In genomic region chr20:3221398-3222226, GRCh38 we compare ENCODE assay signal across 17 cellular contexts. TPM values are rescaled to one million over a fixed set of nuclear protein-coding genes. Genes with fewer than 3 reads are reported as not detected.
A peak's percentile ranks its signal among the peaks of the same experiment; 100 is the strongest.
DNase-seq lines count a peak whose midpoint lies in the region; ATAC-seq, FAIRE-seq and TF ChIP-seq lines count a peak whose summit lies in the region.
"Had no signal": no experiment of that assay in that cellular context is flagged by ENCODE, and none has a peak within 500 bp of the region (broad histone marks: within the 10 kb centered on the region; RNA-seq: fewer than 3 reads in every experiment).

No MANE protein-coding gene starts in this region.

- H3K79me2 ChIP-seq in HepG2 (ENCODE audit: insufficient read depth, low read length), result no peaks in the 10 kb centered on the region

- H3K23ac ChIP-seq in mesenchymal stem cell (ENCODE audit: low read length in 2 of 2), result no peak overlapping the region

- peaks cover 11 to 22% of the 10 kb centered on the region in 2 experiments for H3K36me3 ChIP-seq in HepG2 (replicated peaks in 1 of 2; ENCODE audit: control insufficient read depth in 1 of 2, insufficient read depth in 2 of 2, low read length in 2 of 2)
- H3K36me3 ChIP-seq in right lobe of liver, result peaks cover 0 to 26% (median under 1%) of the 10 kb centered on the region in 4 donors
- peaks cover 48 to 53% of the 10 kb centered on the region in 2 experiments for H3K36me3 ChIP-seq in mesenchymal stem cell (ENCODE audit: control insufficient read depth in 1 of 2, insufficient read depth in 2 of 2, low read depth in 1 of 2, low read length in 2 of 2)
- H3K36me3 ChIP-seq in A673 (ENCODE audit: insufficient read depth, low read length, poor library complexity, severe bottlenecking), result peaks cover 18% of the 10 kb centered on the region

- CTCF ChIA-PET in HepG2 (lab: Yijun Ruan, JAX; ENCODE audit: low intra/inter-chr PET ratio, low total read pairs) (interaction anchor here (1.5 to 3.9 kb wide), 2 partner anchors 28 to 29 kb away, joined by 4 to 86 read pairs; no protein-coding TSS in a partner anchor), A673 (lab: Charles Lee) (no interaction called here)

- H2BK12ac ChIP-seq in mesenchymal stem cell (ENCODE audit: low read length in 2 of 2), result no peak overlapping the region

- H3K9ac ChIP-seq in HepG2 (ENCODE audit: insufficient read depth, low read depth, low read length), result no peak overlapping the region
- no peak overlapping the region for H3K9ac ChIP-seq in mesenchymal stem cell (ENCODE audit: low read length)
- H3K9ac ChIP-seq: SK-N-SH had no signal

- H3K18ac ChIP-seq in mesenchymal stem cell (ENCODE audit: low read depth in 1 of 2, low read length in 2 of 2), result no peak overlapping the region

- no peak for DNase-seq in HepG2 (ENCODE audit: low spot score)
- no peak for DNase-seq in right lobe of liver
- DNase-seq in mesenchymal stem cell, result no peak
- peak; percentile 71 for DNase-seq in ureter (ENCODE audit: low spot score)
- no peak for DNase-seq in A673 (ENCODE audit: low spot score)
- DNase-seq in ACHN, result no peak
- DNase-seq: erythroblast; heart left ventricle; HFFc6; NCI-H1417 treated with DMSO at 0.1 percent for 48 hours; NCI-H446; pancreas; SK-N-SH; stimulated activated naive CD8-positive, alpha-beta T cell treated with anti-CD3 and anti-CD28 coated beads, Interleukin-15, Interleukin-2, amounts not matched to agents 100 U/mL and 50 U/mL, for 24 hours had no signal

- no TSS peak for BruUV-seq in HepG2 (replicated peaks; lab: Mats Ljungman, UMichigan)
- no TSS peak for BruUV-seq in A673 (replicated peaks; lab: Mats Ljungman, UMichigan)

- no peak overlapping the region for H2BK5ac ChIP-seq in mesenchymal stem cell (ENCODE audit: low read depth, low read length, poor library complexity, severe bottlenecking)

- no peak overlapping the region for H4K8ac ChIP-seq in mesenchymal stem cell (ENCODE audit: low read length)

- no peaks in the 10 kb centered on the region for H3K27me3 ChIP-seq in HepG2 (ENCODE audit: control insufficient read depth in 1 of 2, insufficient read depth in 2 of 2, low read length in 2 of 2)
- H3K27me3 ChIP-seq in right lobe of liver, result no peaks in the 10 kb centered on the region
- H3K27me3 ChIP-seq in mesenchymal stem cell (ENCODE audit: control insufficient read depth in 1 of 2, insufficient read depth in 1 of 2, low read length in 2 of 2), result no peaks in the 10 kb centered on the region
- H3K27me3 ChIP-seq in A673 (replicated peaks; ENCODE audit: insufficient read depth, low read depth, low read length, poor library complexity), result no peaks in the 10 kb centered on the region
- H3K27me3 ChIP-seq: heart left ventricle, pancreas had no signal

- no peak overlapping the region for H2BK120ac ChIP-seq in mesenchymal stem cell (ENCODE audit: low read depth, low read length)

- TF ChIP-seq EP300 in HepG2 (IDR thresholded peaks at IDR 0.05; ENCODE audit: low read depth in 2 of 2, low read length in 2 of 2) (no peak), HepG2 (CRISPR knock-in tag; IDR thresholded peaks at IDR 0.05; ENCODE audit: borderline replicate concordance) (no peak)

- TF ChIP-seq RAD21 in HepG2 (CRISPR knock-in tag; IDR thresholded peaks at IDR 0.05), result no peak

- no peak overlapping the region for H4K91ac ChIP-seq in mesenchymal stem cell (ENCODE audit: low read length)

- H2AFZ ChIP-seq in HepG2 (ENCODE audit: low read length) (no peak overlapping the region), mesenchymal stem cell (ENCODE audit: low read depth, low read length) (no peak overlapping the region)

- TF ChIP-seq POLR2A in HepG2 (IDR thresholded peaks at IDR 0.05; ENCODE audit: insufficient read depth in 1 of 2, low read depth in 2 of 2, low read length in 2 of 2) (no peak; a peak in 1 of 4 replicates), right lobe of liver (IDR thresholded peaks at IDR 0.05) (no peak)

- no peak overlapping the region for H2BK15ac ChIP-seq in mesenchymal stem cell (ENCODE audit: low read depth, poor library complexity, severe bottlenecking)

- H2AK5ac ChIP-seq in mesenchymal stem cell (ENCODE audit: low read length, severe bottlenecking), result peak overlapping the region; percentile 76

- no peak overlapping the region for H3K4ac ChIP-seq in mesenchymal stem cell (ENCODE audit: low read depth in 1 of 2, low read length in 2 of 2)

- peak overlapping the region; percentile 73 for H3K27ac ChIP-seq in HepG2 (ENCODE audit: extremely low read length, insufficient read depth, low read length)
- H3K27ac ChIP-seq in right lobe of liver, result no peak overlapping the region
- H3K27ac ChIP-seq in VCaP, result peak overlapping the region; percentile 81
- no peak overlapping the region for H3K27ac ChIP-seq in mesenchymal stem cell (ENCODE audit: low read length, poor library complexity, severe bottlenecking)
- no peak overlapping the region for H3K27ac ChIP-seq in A673 (ENCODE audit: low read depth, low read length, poor library complexity, severe bottlenecking)
- H3K27ac ChIP-seq: heart left ventricle, pancreas had no signal

- no peaks in the 10 kb centered on the region for H3K9me3 ChIP-seq in HepG2 (ENCODE audit: low read length)
- H3K9me3 ChIP-seq in right lobe of liver, result no peaks in the 10 kb centered on the region
- H3K9me3 ChIP-seq in mesenchymal stem cell (ENCODE audit: control insufficient read depth, low read length), result no peaks in the 10 kb centered on the region
- no peaks in the 10 kb centered on the region for H3K9me3 ChIP-seq in A673 (ENCODE audit: low read depth, low read length, poor library complexity, severe bottlenecking)
- H3K9me3 ChIP-seq: heart left ventricle, pancreas, SK-N-SH had no signal

- no peak overlapping the region for H3K4me3 ChIP-seq in HepG2 (replicated peaks in 1 of 3; ENCODE audit: insufficient read depth in 1 of 3, low read depth in 2 of 3, low read length in 3 of 3)
- no peak overlapping the region for H3K4me3 ChIP-seq in right lobe of liver
- no peak overlapping the region for H3K4me3 ChIP-seq in mesenchymal stem cell (ENCODE audit: insufficient read depth in 1 of 2, low read depth in 1 of 2, low read length in 2 of 2)
- H3K4me3 ChIP-seq in A673 (ENCODE audit: low read depth, low read length, poor library complexity, severe bottlenecking), result no peak overlapping the region
- H3K4me3 ChIP-seq: heart left ventricle, pancreas had no signal

- POLR2A ChIA-PET in HepG2 (lab: Yijun Ruan, JAX), result interaction anchor here (1.1 to 10.0 kb wide), 10 partner anchors 10 to 322 kb away, joined by 3 to 149 read pairs (median 12); partner anchors contain the start of genes DDRGK1, FASTKD5, ITPA and MRPS26
- POLR2A ChIA-PET in A673 (lab: Charles Lee; ENCODE audit: low non-redundant PET), result no interaction called here

- H3K4me2 ChIP-seq in HepG2 (ENCODE audit: low read depth, low read length), result no peak overlapping the region
- no peak overlapping the region for H3K4me2 ChIP-seq in mesenchymal stem cell (ENCODE audit: low read length, poor library complexity, severe bottlenecking)
- H3K4me2 ChIP-seq: SK-N-SH had no signal

- intact Hi-C loops in HepG2 (cut with micrococcal nuclease; ENCODE audit: unreplicated experiment) (no loop called here), right lobe of liver (cut with DNase I) (loop anchor here in 1 of 2 donors (10.0 kb wide), 1 partner anchor 93 kb away; no protein-coding TSS in a partner anchor), A673 (cut with micrococcal nuclease; ENCODE audit: unreplicated experiment) (no loop called here)

- ATAC-seq in HepG2 (no peak), right lobe of liver (no peak), HG03457 (IDR thresholded peaks at IDR 0.05; ENCODE audit: unreplicated experiment) (no peak)
- ATAC-seq: stimulated activated naive CD8-positive, alpha-beta T cell treated with anti-CD3 and anti-CD28 coated beads, Interleukin-15, Interleukin-2, amounts not matched to agents 100 U/mL and 50 U/mL, for 24 hours had no signal

- H3K4me1 ChIP-seq in HepG2 (ENCODE audit: insufficient read depth, low read length) (peaks cover 88% of the 10 kb centered on the region), right lobe of liver (peaks cover 0 to 4% (median 0%) of the 10 kb centered on the region in 4 donors), mesenchymal stem cell (ENCODE audit: control insufficient read depth, insufficient read depth, low read depth, low read length) (peaks cover 45% of the 10 kb centered on the region), A673 (ENCODE audit: insufficient read depth, low read length, poor library complexity, severe bottlenecking) (no peaks in the 10 kb centered on the region)

- 85% methylated on average over 18 of the region's 18 CpGs for WGBS in HepG2 (ENCODE audit: low lambda C conversion rate)
- 84% methylated on average over 15 of the region's 18 CpGs for WGBS in right lobe of liver (ENCODE audit: insufficient coverage, low coverage, low lambda C conversion rate, missing lambda C conversion rate)
- 91% methylated on average over 17 of the region's 18 CpGs for WGBS in mesenchymal stem cell

- H4K20me1 ChIP-seq in HepG2 (ENCODE audit: insufficient read depth, low read length), result no peaks in the 10 kb centered on the region

- no peak for FAIRE-seq in HepG2 (lab: Jason Lieb, UNC)
- FAIRE-seq: islet of Langerhans, pancreas had no signal

- no peak for TF ChIP-seq CTCF in HepG2 (CRISPR knock-in tag; IDR thresholded peaks at IDR 0.05)
- no peak for TF ChIP-seq CTCF in right lobe of liver (IDR thresholded peaks at IDR 0.05)
- TF ChIP-seq CTCF in VCaP (conservative IDR thresholded peaks at IDR 0.05), result no peak
- no peak for TF ChIP-seq CTCF in A673 (conservative IDR thresholded peaks at IDR 0.05; ENCODE audit: low read depth, low read length)

- peaks cover 8% of the 10 kb centered on the region for H3K79me1 ChIP-seq in mesenchymal stem cell (replicated peaks; ENCODE audit: low read length, poor library complexity, severe bottlenecking)

- no peak overlapping the region for H3K14ac ChIP-seq in mesenchymal stem cell (ENCODE audit: low read length in 2 of 2)

- in situ Hi-C loops in HepG2 (cut with HindIII; ENCODE audit: extremely low pct_ligation_motif_present, low pct_unique_long_range_greater_than_20kb), result no loop called here
- in situ Hi-C loops in ACHN (cut with HindIII; ENCODE audit: low pct_ligation_motif_present, low pct_unique_long_range_greater_than_20kb, low sequenced_read_pairs), result no loop called here

RNA-seq across cellular contexts. Expression of gene ITPA, which starts 12.3 kb away (rescaled TPM):
- total RNA-seq in HepG2 (2016; rRNA removed; fragmentation: Illumina TruSeq; extraction: Trizol), result 101 and 103 TPM in 2 replicates
- total RNA-seq in HepG2 (2016; cell fraction: cytosol; rRNA removed; fragmentation: Illumina TruSeq; extraction: Trizol; ENCODE audit: low read depth), result 30.5 and 31.5 TPM in 2 replicates
- total RNA-seq in HepG2 (2016; cell fraction: insoluble cytoplasmic fraction; rRNA removed; fragmentation: Illumina TruSeq; extraction: Trizol), result 108 TPM in 2 replicates
- 45.6 and 53.1 TPM in 2 replicates for total RNA-seq in HepG2 (2016; cell fraction: membrane; rRNA removed; fragmentation: Illumina TruSeq; extraction: Trizol)
- 51.5 and 65.6 TPM in 2 replicates for total RNA-seq in HepG2 (2016; cell fraction: nucleus; rRNA removed; fragmentation: Illumina TruSeq; extraction: Trizol)
- 60.1 and 73.4 TPM in 2 replicates for polyA plus RNA-seq in HepG2 (2011; rRNA removed)
- 53.2 and 73.4 TPM in 2 replicates for polyA plus RNA-seq in HepG2 (2011; cell fraction: cytosol; rRNA removed)
- 110 and 129 TPM in 2 replicates for polyA plus RNA-seq in HepG2 (2011; cell fraction: nucleus; rRNA removed)
- polyA plus RNA-seq in HepG2 (2012), result 55.6 and 63.4 TPM in 2 replicates
- polyA plus RNA-seq in HepG2 (2016; cell fraction: cytosol; fragmentation: Illumina TruSeq; extraction: Trizol; ENCODE audit: low read depth), result 27.3 and 27.6 TPM in 2 replicates
- 106 and 109 TPM in 2 replicates for polyA plus RNA-seq in HepG2 (2016; cell fraction: insoluble cytoplasmic fraction; fragmentation: Illumina TruSeq; extraction: Trizol; ENCODE audit: low read depth)
- polyA plus RNA-seq in HepG2 (2016; cell fraction: membrane; fragmentation: Illumina TruSeq; extraction: Trizol; ENCODE audit: low read depth), result 28.9 and 33.4 TPM in 2 replicates
- polyA plus RNA-seq in HepG2 (2016; cell fraction: nucleus; fragmentation: Illumina TruSeq; extraction: Trizol; ENCODE audit: insufficient read depth, low read depth), result 144 and 151 TPM in 2 replicates
- polyA minus RNA-seq in HepG2 (2011; rRNA and poly(A)+ RNA removed; ENCODE audit: low replicate concordance), result 24.1 and 25.5 TPM in 2 replicates
- polyA minus RNA-seq in HepG2 (2011; cell fraction: cytosol; rRNA and poly(A)+ RNA removed), result 15.4 and 25.9 TPM in 2 replicates
- 23.0 and 28.2 TPM in 2 replicates for polyA minus RNA-seq in HepG2 (2011; cell fraction: nucleus; rRNA and poly(A)+ RNA removed)
- total RNA-seq in right lobe of liver, result 10 to 100 TPM; 17.5 to 38.8 (median 26.7) TPM
- polyA plus RNA-seq in mesenchymal stem cell (2013, experiment 1 of 2), result 61.9 TPM
- 64.3 TPM for polyA plus RNA-seq in mesenchymal stem cell (2013, experiment 2 of 2)
- 69.7 TPM for total RNA-seq in ureter
- 79.9 and 81.3 TPM in 2 replicates for total RNA-seq in A673 (2021)

RNA-seq across cellular contexts. Expression of gene DDRGK1, which starts 17.1 kb away (rescaled TPM):
- total RNA-seq in HepG2 (2016; rRNA removed; fragmentation: Illumina TruSeq; extraction: Trizol) (75.4 and 149 TPM in 2 replicates), right lobe of liver (10 to 100 TPM; 55.0 to 76.1 (median 60.1) TPM), ureter (62.9 TPM), A673 (2021) (60.2 and 72.0 TPM in 2 replicates)
- total RNA-seq in HepG2 (2016; cell fraction: cytosol; rRNA removed; fragmentation: Illumina TruSeq; extraction: Trizol; ENCODE audit: low read depth), result 59.4 and 65.6 TPM in 2 replicates
- total RNA-seq in HepG2 (2016; cell fraction: insoluble cytoplasmic fraction; rRNA removed; fragmentation: Illumina TruSeq; extraction: Trizol), result 69.3 and 161 TPM in 2 replicates
- total RNA-seq in HepG2 (2016; cell fraction: membrane; rRNA removed; fragmentation: Illumina TruSeq; extraction: Trizol), result 57.6 and 58.7 TPM in 2 replicates
- total RNA-seq in HepG2 (2016; cell fraction: nucleus; rRNA removed; fragmentation: Illumina TruSeq; extraction: Trizol), result 105 and 136 TPM in 2 replicates
- 96.7 and 116 TPM in 2 replicates for polyA plus RNA-seq in HepG2 (2011; rRNA removed)
- polyA plus RNA-seq in HepG2 (2011; cell fraction: cytosol; rRNA removed), result 133 and 142 TPM in 2 replicates
- polyA plus RNA-seq in HepG2 (2011; cell fraction: nucleus; rRNA removed), result 122 and 134 TPM in 2 replicates
- 104 and 147 TPM in 2 replicates for polyA plus RNA-seq in HepG2 (2012)
- polyA plus RNA-seq in HepG2 (2016; cell fraction: cytosol; fragmentation: Illumina TruSeq; extraction: Trizol; ENCODE audit: low read depth), result 51.1 and 51.9 TPM in 2 replicates
- 80.6 and 85.9 TPM in 2 replicates for polyA plus RNA-seq in HepG2 (2016; cell fraction: insoluble cytoplasmic fraction; fragmentation: Illumina TruSeq; extraction: Trizol; ENCODE audit: low read depth)
- polyA plus RNA-seq in HepG2 (2016; cell fraction: membrane; fragmentation: Illumina TruSeq; extraction: Trizol; ENCODE audit: low read depth), result 52.8 and 53.4 TPM in 2 replicates
- polyA plus RNA-seq in HepG2 (2016; cell fraction: nucleus; fragmentation: Illumina TruSeq; extraction: Trizol; ENCODE audit: insufficient read depth, low read depth), result 240 and 250 TPM in 2 replicates
- polyA minus RNA-seq in HepG2 (2011; rRNA and poly(A)+ RNA removed; ENCODE audit: low replicate concordance), result 19.0 and 51.1 TPM in 2 replicates
- polyA minus RNA-seq in HepG2 (2011; cell fraction: cytosol; rRNA and poly(A)+ RNA removed), result 40.1 and 44.2 TPM in 2 replicates
- polyA minus RNA-seq in HepG2 (2011; cell fraction: nucleus; rRNA and poly(A)+ RNA removed), result 48.9 and 52.6 TPM in 2 replicates
- polyA plus RNA-seq in mesenchymal stem cell (2013, experiment 1 of 2), result 38.3 TPM
- polyA plus RNA-seq in mesenchymal stem cell (2013, experiment 2 of 2), result 39.7 TPM

RNA-seq across cellular contexts. Expression of gene SLC4A11, which starts 17.4 kb away (rescaled TPM):
- 1.1 and 3.9 TPM in 2 replicates for total RNA-seq in HepG2 (2016; rRNA removed; fragmentation: Illumina TruSeq; extraction: Trizol)
- 0.30 and 1.1 TPM in 2 replicates for total RNA-seq in HepG2 (2016; cell fraction: cytosol; rRNA removed; fragmentation: Illumina TruSeq; extraction: Trizol; ENCODE audit: low read depth)
- total RNA-seq in HepG2 (2016; cell fraction: insoluble cytoplasmic fraction; rRNA removed; fragmentation: Illumina TruSeq; extraction: Trizol), result 0.82 and 4.9 TPM in 2 replicates
- total RNA-seq in HepG2 (2016; cell fraction: membrane; rRNA removed; fragmentation: Illumina TruSeq; extraction: Trizol), result 1.4 and 1.8 TPM in 2 replicates
- total RNA-seq in HepG2 (2016; cell fraction: nucleus; rRNA removed; fragmentation: Illumina TruSeq; extraction: Trizol), result 5.0 and 8.1 TPM in 2 replicates
- 24.7 and 27.0 TPM in 2 replicates for polyA plus RNA-seq in HepG2 (2011; rRNA removed)
- 6.2 and 8.6 TPM in 2 replicates for polyA plus RNA-seq in HepG2 (2011; cell fraction: cytosol; rRNA removed)
- polyA plus RNA-seq in HepG2 (2011; cell fraction: nucleus; rRNA removed), result 212 and 304 TPM in 2 replicates
- polyA plus RNA-seq in HepG2 (2012), result 9.7 and 13.8 TPM in 2 replicates
- polyA plus RNA-seq in HepG2 (2016; cell fraction: cytosol; fragmentation: Illumina TruSeq; extraction: Trizol; ENCODE audit: low read depth), result 0.50 and 0.84 TPM in 2 replicates
- 1.1 and 1.8 TPM in 2 replicates for polyA plus RNA-seq in HepG2 (2016; cell fraction: insoluble cytoplasmic fraction; fragmentation: Illumina TruSeq; extraction: Trizol; ENCODE audit: low read depth)
- 0.65 and 0.70 TPM in 2 replicates for polyA plus RNA-seq in HepG2 (2016; cell fraction: membrane; fragmentation: Illumina TruSeq; extraction: Trizol; ENCODE audit: low read depth)
- polyA plus RNA-seq in HepG2 (2016; cell fraction: nucleus; fragmentation: Illumina TruSeq; extraction: Trizol; ENCODE audit: insufficient read depth, low read depth), result 16.5 and 18.2 TPM in 2 replicates
- polyA minus RNA-seq in HepG2 (2011; rRNA and poly(A)+ RNA removed; ENCODE audit: low replicate concordance), result 1.9 and 33.5 TPM in 2 replicates
- polyA minus RNA-seq in HepG2 (2011; cell fraction: cytosol; rRNA and poly(A)+ RNA removed), result 10.2 and 17.1 TPM in 2 replicates
- 44.0 and 47.5 TPM in 2 replicates for polyA minus RNA-seq in HepG2 (2011; cell fraction: nucleus; rRNA and poly(A)+ RNA removed)
- under 1 TPM in 5 of 6 experiments, not detected in 1; 0.11 to 0.40 (median 0.18) TPM for total RNA-seq in right lobe of liver
- polyA plus RNA-seq in mesenchymal stem cell (2013, experiment 1 of 2), result 1.8 TPM
- polyA plus RNA-seq in mesenchymal stem cell (2013, experiment 2 of 2), result 1.5 TPM
- 56.3 TPM for total RNA-seq in ureter
- 1.1 and 1.5 TPM in 2 replicates for total RNA-seq in A673 (2021)

RNA-seq across cellular contexts. Expression of gene LZTS3, which starts 48.3 kb away (rescaled TPM):
- total RNA-seq in HepG2 (2016; rRNA removed; fragmentation: Illumina TruSeq; extraction: Trizol) (7.4 and 10.1 TPM in 2 replicates), right lobe of liver (1 to 10 TPM; 3.9 to 6.1 (median 4.9) TPM), ureter (10.1 TPM), A673 (2021) (6.1 and 7.5 TPM in 2 replicates)
- total RNA-seq in HepG2 (2016; cell fraction: cytosol; rRNA removed; fragmentation: Illumina TruSeq; extraction: Trizol; ENCODE audit: low read depth), result 1.6 and 1.9 TPM in 2 replicates
- 7.6 and 10.2 TPM in 2 replicates for total RNA-seq in HepG2 (2016; cell fraction: insoluble cytoplasmic fraction; rRNA removed; fragmentation: Illumina TruSeq; extraction: Trizol)
- total RNA-seq in HepG2 (2016; cell fraction: membrane; rRNA removed; fragmentation: Illumina TruSeq; extraction: Trizol), result 5.4 and 6.1 TPM in 2 replicates
- total RNA-seq in HepG2 (2016; cell fraction: nucleus; rRNA removed; fragmentation: Illumina TruSeq; extraction: Trizol), result 7.0 and 8.3 TPM in 2 replicates
- polyA plus RNA-seq in HepG2 (2011; rRNA removed), result 31.3 and 49.2 TPM in 2 replicates
- 33.5 and 37.7 TPM in 2 replicates for polyA plus RNA-seq in HepG2 (2011; cell fraction: cytosol; rRNA removed)
- polyA plus RNA-seq in HepG2 (2011; cell fraction: nucleus; rRNA removed), result 96.7 and 99.2 TPM in 2 replicates
- 15.6 and 27.0 TPM in 2 replicates for polyA plus RNA-seq in HepG2 (2012)
- polyA plus RNA-seq in HepG2 (2016; cell fraction: cytosol; fragmentation: Illumina TruSeq; extraction: Trizol; ENCODE audit: low read depth), result 1.5 TPM in 2 replicates
- polyA plus RNA-seq in HepG2 (2016; cell fraction: insoluble cytoplasmic fraction; fragmentation: Illumina TruSeq; extraction: Trizol; ENCODE audit: low read depth), result 10.0 and 11.9 TPM in 2 replicates
- polyA plus RNA-seq in HepG2 (2016; cell fraction: membrane; fragmentation: Illumina TruSeq; extraction: Trizol; ENCODE audit: low read depth), result 5.0 and 5.4 TPM in 2 replicates
- 19.6 and 21.4 TPM in 2 replicates for polyA plus RNA-seq in HepG2 (2016; cell fraction: nucleus; fragmentation: Illumina TruSeq; extraction: Trizol; ENCODE audit: insufficient read depth, low read depth)
- polyA minus RNA-seq in HepG2 (2011; rRNA and poly(A)+ RNA removed; ENCODE audit: low replicate concordance), result 1.3 and 64.0 TPM in 2 replicates
- 19.8 and 26.7 TPM in 2 replicates for polyA minus RNA-seq in HepG2 (2011; cell fraction: cytosol; rRNA and poly(A)+ RNA removed)
- polyA minus RNA-seq in HepG2 (2011; cell fraction: nucleus; rRNA and poly(A)+ RNA removed), result 14.9 and 19.3 TPM in 2 replicates
- 3.6 TPM for polyA plus RNA-seq in mesenchymal stem cell (2013, experiment 1 of 2)
- polyA plus RNA-seq in mesenchymal stem cell (2013, experiment 2 of 2), result 3.7 TPM

Comparison
In these comparisons a context has a peak if more than half of its experiments do, and no peak if none do; other contexts are left out.
1. H3K27ac ChIP-seq: peak in HepG2 (single experiment) and VCaP (single experiment); none in right lobe of liver (0 of 3), mesenchymal stem cell (single experiment) and A673 (single experiment).